Comparison of ENCODE assay signal across 10 cellular contexts in genomic region chr6:140586426-140587061, GRCh38.
DNase-seq lines count a peak whose midpoint lies in the region; ATAC-seq lines count a peak whose summit lies in the region.
"Had no signal": no experiment of that assay in that cellular context is flagged by ENCODE, and none has a peak within 500 bp of the region (broad histone marks: within the 10 kb centered on the region; RNA-seq: fewer than 3 reads in every experiment).

No MANE protein-coding gene starts in this region.

- H3K9me3 Mint-ChIP-seq in activated T-helper 1 cell treated with anti-CD3 and anti-CD28 coated beads, Interleukin-12 subunit alpha, Interleukin-12 subunit beta, Interleukin-2, Interleukin-4 antibody, amounts not matched to agents 30 ng/mL and 10 ng/mL and 1 ng/mL, durations not matched to agents 14 hours and 24 hours and 36 hours = peaks cover 48% of the 10 kb centered on the region
- H3K9me3 Mint-ChIP-seq: activated naive CD4-positive, alpha-beta T cell treated with anti-CD3 and anti-CD28 coated beads, Interleukin-2, amount 50 U/mL, for 24 hours had no signal

- peak; percentile 46 for DNase-seq in activated T-helper 1 cell treated with anti-CD3 and anti-CD28 coated beads, Interleukin-12 subunit alpha, Interleukin-12 subunit beta, Interleukin-2, Interleukin-4 antibody, amounts not matched to agents 30 ng/mL and 10 ng/mL and 1 ng/mL, durations not matched to agents 14 hours and 24 hours and 36 hours (ENCODE audit: low spot score)
- DNase-seq in islet precursor cell (no peak), cortex of kidney (lab: John Stamatoyannopoulos, UW) (no peak), NCI-H128 (lab: John Stamatoyannopoulos, UW; ENCODE audit: unreplicated experiment) (no peak)
- DNase-seq: psoas muscle had no signal

- intact Hi-C loops in activated T-helper 1 cell treated with anti-CD3 and anti-CD28 coated beads, Interleukin-12 subunit alpha, Interleukin-12 subunit beta, Interleukin-2, Interleukin-4 antibody, amounts not matched to agents 30 ng/mL and 10 ng/mL and 1 ng/mL, durations not matched to agents 14 hours and 24 hours and 36 hours (cut with micrococcal nuclease) = loop anchor here (1.0 to 10.0 kb wide), 13 partner anchors 11 to 1642 kb away; partner anchors contain the start of genes CITED2 and TXLNB

- peaks cover 26% of the 10 kb centered on the region for H3K36me3 Mint-ChIP-seq in activated T-helper 1 cell treated with anti-CD3 and anti-CD28 coated beads, Interleukin-12 subunit alpha, Interleukin-12 subunit beta, Interleukin-2, Interleukin-4 antibody, amounts not matched to agents 30 ng/mL and 10 ng/mL and 1 ng/mL, durations not matched to agents 14 hours and 24 hours and 36 hours (ENCODE audit: low read depth)
- H3K36me3 Mint-ChIP-seq: activated naive CD4-positive, alpha-beta T cell treated with anti-CD3 and anti-CD28 coated beads, Interleukin-2, amount 50 U/mL, for 24 hours had no signal

- peaks cover 48% of the 10 kb centered on the region for H3K4me1 Mint-ChIP-seq in activated T-helper 1 cell treated with anti-CD3 and anti-CD28 coated beads, Interleukin-12 subunit alpha, Interleukin-12 subunit beta, Interleukin-2, Interleukin-4 antibody, amounts not matched to agents 30 ng/mL and 10 ng/mL and 1 ng/mL, durations not matched to agents 14 hours and 24 hours and 36 hours (ENCODE audit: low read depth)
- H3K4me1 Mint-ChIP-seq: activated naive CD4-positive, alpha-beta T cell treated with anti-CD3 and anti-CD28 coated beads, Interleukin-2, amount 50 U/mL, for 24 hours had no signal

- H3K27me3 Mint-ChIP-seq in activated T-helper 1 cell treated with anti-CD3 and anti-CD28 coated beads, Interleukin-12 subunit alpha, Interleukin-12 subunit beta, Interleukin-2, Interleukin-4 antibody, amounts not matched to agents 30 ng/mL and 10 ng/mL and 1 ng/mL, durations not matched to agents 14 hours and 24 hours and 36 hours (ENCODE audit: insufficient read depth) = peaks cover 2% of the 10 kb centered on the region

- H3K4me3 Mint-ChIP-seq in activated T-helper 1 cell treated with anti-CD3 and anti-CD28 coated beads, Interleukin-12 subunit alpha, Interleukin-12 subunit beta, Interleukin-2, Interleukin-4 antibody, amounts not matched to agents 30 ng/mL and 10 ng/mL and 1 ng/mL, durations not matched to agents 14 hours and 24 hours and 36 hours = peak overlapping the region; percentile 32
- H3K4me3 Mint-ChIP-seq: activated naive CD4-positive, alpha-beta T cell treated with anti-CD3 and anti-CD28 coated beads, Interleukin-2, amount 50 U/mL, for 24 hours had no signal

- peak overlapping the region; percentile 94 for H3K27ac Mint-ChIP-seq in activated T-helper 1 cell treated with anti-CD3 and anti-CD28 coated beads, Interleukin-12 subunit alpha, Interleukin-12 subunit beta, Interleukin-2, Interleukin-4 antibody, amounts not matched to agents 30 ng/mL and 10 ng/mL and 1 ng/mL, durations not matched to agents 14 hours and 24 hours and 36 hours
- H3K27ac Mint-ChIP-seq: activated naive CD4-positive, alpha-beta T cell treated with anti-CD3 and anti-CD28 coated beads, Interleukin-2, amount 50 U/mL, for 24 hours had no signal

- peak; percentile 93 for ATAC-seq in GM18520 (IDR thresholded peaks at IDR 0.05; ENCODE audit: unreplicated experiment)
- ATAC-seq in GM21381 (IDR thresholded peaks at IDR 0.05; ENCODE audit: unreplicated experiment) = peak; percentile 83
- ATAC-seq in HG03342 (IDR thresholded peaks at IDR 0.05; ENCODE audit: unreplicated experiment) = peak; percentile 81
- ATAC-seq: heart left ventricle had no signal
